7 cellular contexts compared by ENCODE assay signal in the genomic region with DNA sequence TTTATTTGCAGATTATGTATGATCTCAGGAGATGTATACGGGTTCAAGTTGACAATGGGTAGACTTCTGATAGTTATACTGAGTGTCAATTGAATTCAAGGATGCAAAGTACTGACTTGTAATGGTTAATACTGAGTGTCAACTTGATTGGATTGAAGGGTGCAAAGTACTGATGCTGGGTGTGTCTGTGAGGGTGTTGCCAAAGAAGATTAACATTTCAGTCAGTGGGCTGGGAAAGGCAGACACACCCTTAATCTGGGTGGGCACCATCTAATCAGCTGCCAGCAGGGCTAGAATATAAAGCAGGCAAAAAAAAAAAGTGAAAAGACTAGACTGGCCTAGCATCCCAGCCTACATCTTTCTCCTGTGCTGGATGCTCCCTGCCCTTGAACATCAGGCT. TPM values are rescaled to one million over a fixed set of nuclear protein-coding genes. Genes with fewer than 3 reads are reported as not detected.
A peak's percentile ranks its signal among the peaks of the same experiment; 100 is the strongest.
DNase-seq lines count a peak whose midpoint lies in the region; ATAC-seq and TF ChIP-seq lines count a peak whose summit lies in the region.
"Not testable (repeated sequence)": the region's sequence is repeated elsewhere in the genome, so short reads cannot be mapped to it uniquely, and the experiment has no call there.

No MANE protein-coding gene starts in this region.

- not testable (repeated sequence) for H3K4me3 ChIP-seq in CD8-positive, alpha-beta T cell (ENCODE audit: low read depth, low read length)

- not testable (repeated sequence) for H3K27me3 ChIP-seq in CD8-positive, alpha-beta T cell (ENCODE audit: insufficient read depth, low read length)

- H3K9me3 Mint-ChIP-seq in CD8-positive, alpha-beta T cell; activated CD8-positive, alpha-beta T cell treated with anti-CD3 and anti-CD28 coated beads for 36 hours; activated naive CD4-positive, alpha-beta T cell treated with anti-CD3 and anti-CD28 coated beads for 36 hours; effector memory CD8-positive, alpha-beta T cell; stimulated activated effector memory CD8-positive, alpha-beta T cell treated with anti-CD3 and anti-CD28 coated beads, Interleukin-12 subunit alpha, Interleukin-12 subunit beta, amount 100 ng/mL, for 72 hours: not testable (repeated sequence)

- intact Hi-C loops in CD8-positive, alpha-beta T cell (cut with DNase I, micrococcal nuclease), result loop anchor here in 1 of 2 experiments (5.0 kb wide), 1 partner anchor 33 kb away; no protein-coding TSS in a partner anchor
- intact Hi-C loops in activated CD8-positive, alpha-beta T cell treated with anti-CD3 and anti-CD28 coated beads for 36 hours (cut with micrococcal nuclease); left colon (cut with DNase I, micrococcal nuclease): not testable (repeated sequence)
- intact Hi-C loops in activated naive CD4-positive, alpha-beta T cell treated with anti-CD3 and anti-CD28 coated beads for 36 hours (cut with micrococcal nuclease), result loop anchor here (2.0 kb wide), 1 partner anchor 14 kb away; no protein-coding TSS in a partner anchor

- peaks cover 62% of the 10 kb centered on the region for H3K4me1 Mint-ChIP-seq in CD8-positive, alpha-beta T cell (ENCODE audit: low read depth)
- H3K4me1 Mint-ChIP-seq in activated CD8-positive, alpha-beta T cell treated with anti-CD3 and anti-CD28 coated beads for 36 hours (ENCODE audit: low read depth), result peaks cover 47% of the 10 kb centered on the region
- H3K4me1 Mint-ChIP-seq in activated naive CD4-positive, alpha-beta T cell treated with anti-CD3 and anti-CD28 coated beads for 36 hours (ENCODE audit: low read depth), result peaks cover 43% of the 10 kb centered on the region
- peaks cover 27 to 49% of the 10 kb centered on the region in 2 donors for H3K4me1 Mint-ChIP-seq in effector memory CD8-positive, alpha-beta T cell (ENCODE audit: low read depth in 2 of 2)
- H3K4me1 Mint-ChIP-seq in stimulated activated effector memory CD8-positive, alpha-beta T cell treated with anti-CD3 and anti-CD28 coated beads, Interleukin-12 subunit alpha, Interleukin-12 subunit beta, amount 100 ng/mL, for 72 hours, result peaks cover 50% of the 10 kb centered on the region

- not testable (repeated sequence) for DNase-seq in CD8-positive, alpha-beta T cell; activated CD8-positive, alpha-beta T cell treated with anti-CD3 and anti-CD28 coated beads for 36 hours; activated naive CD4-positive, alpha-beta T cell treated with anti-CD3 and anti-CD28 coated beads for 36 hours; effector memory CD8-positive, alpha-beta T cell; left colon; stimulated activated effector memory CD8-positive, alpha-beta T cell treated with anti-CD3 and anti-CD28 coated beads, Interleukin-12 subunit alpha, Interleukin-12 subunit beta, amount 100 ng/mL, for 72 hours (ENCODE audit: low spot score in 2 of 2)
- peak in 64 of 76 experiments; percentile 4 to 90 (median 58) for DNase-seq in HUDEP-2 (lab: John Stamatoyannopoulos, UW; ENCODE audit: unreplicated experiment in 76 of 76)

- peaks cover 14% of the 10 kb centered on the region for H3K4me1 ChIP-seq in CD8-positive, alpha-beta T cell (ENCODE audit: insufficient read depth, low read length)

- POLR2A ChIA-PET in CD8-positive, alpha-beta T cell (lab: Charles Lee); activated CD8-positive, alpha-beta T cell treated with anti-CD3 and anti-CD28 coated beads for 36 hours (lab: Charles Lee): not testable (repeated sequence)

- not testable (repeated sequence) for H3K27me3 Mint-ChIP-seq in CD8-positive, alpha-beta T cell (ENCODE audit: low read depth); activated CD8-positive, alpha-beta T cell treated with anti-CD3 and anti-CD28 coated beads for 36 hours; activated naive CD4-positive, alpha-beta T cell treated with anti-CD3 and anti-CD28 coated beads for 36 hours (ENCODE audit: low read depth); effector memory CD8-positive, alpha-beta T cell

- H3K9me3 ChIP-seq in CD8-positive, alpha-beta T cell (ENCODE audit: low read length), result not testable (repeated sequence)

- peaks cover 46% of the 10 kb centered on the region for H3K36me3 ChIP-seq in CD8-positive, alpha-beta T cell (ENCODE audit: insufficient read depth, low read length)

- not testable (repeated sequence) for TF ChIP-seq CTCF in CD8-positive, alpha-beta T cell (IDR thresholded peaks at IDR 0.05); activated CD8-positive, alpha-beta T cell treated with anti-CD3 and anti-CD28 coated beads for 36 hours (IDR thresholded peaks at IDR 0.05)

- not testable (repeated sequence) for H3K27ac ChIP-seq in CD8-positive, alpha-beta T cell (ENCODE audit: low read depth, low read length)

- H3K36me3 Mint-ChIP-seq in CD8-positive, alpha-beta T cell, result peaks cover 77% of the 10 kb centered on the region
- H3K36me3 Mint-ChIP-seq in activated CD8-positive, alpha-beta T cell treated with anti-CD3 and anti-CD28 coated beads for 36 hours (ENCODE audit: low read depth), result peaks cover 43% of the 10 kb centered on the region
- H3K36me3 Mint-ChIP-seq in activated naive CD4-positive, alpha-beta T cell treated with anti-CD3 and anti-CD28 coated beads for 36 hours (ENCODE audit: low read depth), result peaks cover 32% of the 10 kb centered on the region
- peaks cover 85% of the 10 kb centered on the region for H3K36me3 Mint-ChIP-seq in effector memory CD8-positive, alpha-beta T cell (ENCODE audit: insufficient read depth)
- peaks cover 90% of the 10 kb centered on the region for H3K36me3 Mint-ChIP-seq in stimulated activated effector memory CD8-positive, alpha-beta T cell treated with anti-CD3 and anti-CD28 coated beads, Interleukin-12 subunit alpha, Interleukin-12 subunit beta, amount 100 ng/mL, for 72 hours

- CTCF ChIA-PET in CD8-positive, alpha-beta T cell (lab: Charles Lee); activated naive CD4-positive, alpha-beta T cell treated with anti-CD3 and anti-CD28 coated beads for 36 hours (lab: Charles Lee): not testable (repeated sequence)
- CTCF ChIA-PET in activated CD8-positive, alpha-beta T cell treated with anti-CD3 and anti-CD28 coated beads for 36 hours (lab: Charles Lee), result interaction anchor here (1.2 to 1.8 kb wide), 2 partner anchors 30 to 37 kb away, joined by 4 to 6 read pairs; no protein-coding TSS in a partner anchor

- ATAC-seq in CD8-positive, alpha-beta T cell; activated CD8-positive, alpha-beta T cell treated with anti-CD3 and anti-CD28 coated beads for 36 hours; effector memory CD8-positive, alpha-beta T cell (replicated peaks); stimulated activated effector memory CD8-positive, alpha-beta T cell treated with anti-CD3 and anti-CD28 coated beads, Interleukin-12 subunit alpha, Interleukin-12 subunit beta, amount 100 ng/mL, for 72 hours: not testable (repeated sequence)
- ATAC-seq in left colon, result peak; percentile 36

- H3K4me3 Mint-ChIP-seq in CD8-positive, alpha-beta T cell; activated CD8-positive, alpha-beta T cell treated with anti-CD3 and anti-CD28 coated beads for 36 hours; activated naive CD4-positive, alpha-beta T cell treated with anti-CD3 and anti-CD28 coated beads for 36 hours; effector memory CD8-positive, alpha-beta T cell; stimulated activated effector memory CD8-positive, alpha-beta T cell treated with anti-CD3 and anti-CD28 coated beads, Interleukin-12 subunit alpha, Interleukin-12 subunit beta, amount 100 ng/mL, for 72 hours: not testable (repeated sequence)

- H3K27ac Mint-ChIP-seq in CD8-positive, alpha-beta T cell, result peak overlapping the region; percentile 16
- H3K27ac Mint-ChIP-seq in activated CD8-positive, alpha-beta T cell treated with anti-CD3 and anti-CD28 coated beads for 36 hours, result peak overlapping the region; percentile 65
- H3K27ac Mint-ChIP-seq in activated naive CD4-positive, alpha-beta T cell treated with anti-CD3 and anti-CD28 coated beads for 36 hours, result peak overlapping the region; percentile 30
- peak overlapping the region; percentile 63 to 67 for H3K27ac Mint-ChIP-seq in effector memory CD8-positive, alpha-beta T cell
- peak overlapping the region; percentile 51 for H3K27ac Mint-ChIP-seq in stimulated activated effector memory CD8-positive, alpha-beta T cell treated with anti-CD3 and anti-CD28 coated beads, Interleukin-12 subunit alpha, Interleukin-12 subunit beta, amount 100 ng/mL, for 72 hours

RNA-seq across cellular contexts. Expression of a gene that starts 16.5 kb away (rescaled TPM):
- 100 to 1,000 TPM; 222 to 228 TPM for total RNA-seq in CD8-positive, alpha-beta T cell
- total RNA-seq in activated CD8-positive, alpha-beta T cell treated with anti-CD3 and anti-CD28 coated beads for 36 hours, result 10 to 100 TPM; 40.2 to 40.5 TPM
- 10 to 100 TPM; 50.1 to 50.4 TPM for total RNA-seq in activated naive CD4-positive, alpha-beta T cell treated with anti-CD3 and anti-CD28 coated beads for 36 hours
- total RNA-seq in left colon, result 100 to 1,000 TPM in 1 of 2 donors, 10 to 100 TPM in 1; 90.9 to 144 TPM

RNA-seq across cellular contexts. Expression of a gene that starts 55.6 kb away (rescaled TPM):
- total RNA-seq in CD8-positive, alpha-beta T cell, result 10 to 100 TPM; 41.6 to 44.8 TPM
- total RNA-seq in activated CD8-positive, alpha-beta T cell treated with anti-CD3 and anti-CD28 coated beads for 36 hours, result 10 to 100 TPM; 19.5 to 22.4 TPM
- total RNA-seq in activated naive CD4-positive, alpha-beta T cell treated with anti-CD3 and anti-CD28 coated beads for 36 hours, result 10 to 100 TPM; 22.0 to 27.0 TPM
- 1 to 10 TPM; 4.0 to 5.8 TPM for total RNA-seq in left colon
